ENCODE assay signal across 28 cellular contexts in genomic region chr7:92159-92767, GRCh38.
DNase-seq lines count a peak whose midpoint lies in the region; ATAC-seq and TF ChIP-seq lines count a peak whose summit lies in the region.
"Had no signal": no experiment of that assay in that cellular context is flagged by ENCODE, and none has a peak within 500 bp of the region (broad histone marks: within the 10 kb centered on the region; RNA-seq: fewer than 3 reads in every experiment).

No MANE protein-coding gene starts in this region.

- H3K9me3 ChIP-seq in IMR-90 (ENCODE audit: control insufficient read depth, insufficient read depth, low read length): no peaks in the 10 kb centered on the region
- H3K9me3 ChIP-seq in NT2/D1 (ENCODE audit: insufficient read depth, low read length): peaks cover 11% of the 10 kb centered on the region; the same call in 1 of the 2 replicates
- H3K9me3 ChIP-seq: HAP-1, neutrophil, psoas muscle had no signal

- H3K4ac ChIP-seq in IMR-90 (ENCODE audit: low read depth, low read length): no peak overlapping the region

- H3K4me3 ChIP-seq in IMR-90 (ENCODE audit: insufficient read depth, low read depth, low read length) (no peak overlapping the region), NT2/D1 (ENCODE audit: insufficient read length, low read depth) (no peak overlapping the region)
- H3K4me3 ChIP-seq: HAP-1, lung, psoas muscle had no signal

- no peak overlapping the region for H4K5ac ChIP-seq in IMR-90 (ENCODE audit: low read depth, low read length)

- no peak overlapping the region for H2BK5ac ChIP-seq in IMR-90 (ENCODE audit: low read depth, low read length, poor library complexity, severe bottlenecking)

- no peak overlapping the region for H3K27ac ChIP-seq in IMR-90 (ENCODE audit: insufficient read depth, low read length)
- H3K27ac ChIP-seq: 22Rv1, epithelial cell of prostate, neutrophil, psoas muscle had no signal

- no peak overlapping the region for H3K4me3 Mint-ChIP-seq in nephron
- H3K4me3 Mint-ChIP-seq in activated T-helper 1 cell treated with anti-CD3 and anti-CD28 coated beads, Interleukin-12 subunit alpha, Interleukin-12 subunit beta, Interleukin-2, Interleukin-4 antibody, amounts not matched to agents 30 ng/mL and 10 ng/mL and 1 ng/mL, durations not matched to agents 14 hours and 24 hours and 36 hours: no peak overlapping the region
- H3K4me3 Mint-ChIP-seq: activated CD4-positive, alpha-beta memory T cell treated with anti-CD3 and anti-CD28 coated beads, Interleukin-2, amount 10 ng/mL, durations not matched to agents 7 days and 5 days; activated naive CD8-positive, alpha-beta T cell treated with anti-CD3 and anti-CD28 coated beads, Interleukin-2, amount 50 U/mL, for 24 hours; CD8-positive, alpha-beta T cell; type B pancreatic cell had no signal

- H2AK5ac ChIP-seq in IMR-90 (ENCODE audit: low read depth, low read length): peak overlapping the region; percentile 64; the same call in 1 of the 2 replicates

- intact Hi-C loops in IMR-90 (cut with micrococcal nuclease): no loop called here
- intact Hi-C loops in activated T-helper 1 cell treated with anti-CD3 and anti-CD28 coated beads, Interleukin-12 subunit alpha, Interleukin-12 subunit beta, Interleukin-2, Interleukin-4 antibody, amounts not matched to agents 30 ng/mL and 10 ng/mL and 1 ng/mL, durations not matched to agents 14 hours and 24 hours and 36 hours (cut with micrococcal nuclease): no loop called here

- H4K8ac ChIP-seq in IMR-90 (ENCODE audit: low read depth in 2 of 2, low read length in 2 of 2): 0 out of 4 replicates have a peak overlapping the region, but pooled peaks of 1 of the 2 experiments have one; percentile 12

- peaks cover 29% of the 10 kb centered on the region for H3K9me1 ChIP-seq in IMR-90 (ENCODE audit: insufficient read depth, low read length)

- dilution Hi-C loops in IMR-90 (cut with HindIII; ENCODE audit: low sequenced_read_pairs, unreplicated experiment): no loop called here

- peaks cover 39% of the 10 kb centered on the region for H3K4me1 ChIP-seq in IMR-90 (ENCODE audit: control insufficient read depth, insufficient read depth, low read length)
- peaks cover 30% of the 10 kb centered on the region for H3K4me1 ChIP-seq in NT2/D1 (ENCODE audit: insufficient read depth, insufficient read length)
- H3K4me1 ChIP-seq: HAP-1 had no signal

- no peak overlapping the region for H3K56ac ChIP-seq in IMR-90 (ENCODE audit: extremely low read depth, insufficient read depth, low read length)

- H3K4me2 ChIP-seq in IMR-90 (ENCODE audit: low read depth, low read length): no peak overlapping the region

- no peaks in the 10 kb centered on the region for H4K20me1 ChIP-seq in IMR-90 (ENCODE audit: insufficient read depth, low read length)

- in situ Hi-C loops in IMR-90 (cut with MboI; ENCODE audit: low sequenced_read_pairs): no loop called here

- no peak overlapping the region for H3K9ac ChIP-seq in IMR-90 (ENCODE audit: low read depth, low read length)
- peak overlapping the region; percentile 3 for H3K9ac ChIP-seq in NT2/D1 (ENCODE audit: insufficient read length, low read depth)

- TF ChIP-seq POLR2A in IMR-90 (IDR thresholded peaks at IDR 0.05; ENCODE audit: low read depth, low read length): no peak

- no peak overlapping the region for H3K14ac ChIP-seq in IMR-90 (replicated peaks; ENCODE audit: low read depth, low read length)

- peaks cover under 1% of the 10 kb centered on the region for H3K9me3 Mint-ChIP-seq in nephron
- no peaks in the 10 kb centered on the region for H3K9me3 Mint-ChIP-seq in activated T-helper 1 cell treated with anti-CD3 and anti-CD28 coated beads, Interleukin-12 subunit alpha, Interleukin-12 subunit beta, Interleukin-2, Interleukin-4 antibody, amounts not matched to agents 30 ng/mL and 10 ng/mL and 1 ng/mL, durations not matched to agents 14 hours and 24 hours and 36 hours
- H3K9me3 Mint-ChIP-seq: activated naive CD8-positive, alpha-beta T cell treated with anti-CD3 and anti-CD28 coated beads, Interleukin-2, amount 50 U/mL, for 24 hours; type B pancreatic cell had no signal

- POLR2A ChIA-PET in IMR-90 (lab: Charles Lee; ENCODE audit: unreplicated experiment): no interaction called here

- no peak overlapping the region for H3K18ac ChIP-seq in IMR-90 (ENCODE audit: low read depth, low read length)

- no peak overlapping the region for H2AFZ ChIP-seq in IMR-90 (replicated peaks; ENCODE audit: low read length, poor library complexity)

- H2BK120ac ChIP-seq in IMR-90 (ENCODE audit: low read depth, low read length): no peak overlapping the region

- peaks cover 39% of the 10 kb centered on the region for H3K4me1 Mint-ChIP-seq in nephron
- H3K4me1 Mint-ChIP-seq in activated T-helper 1 cell treated with anti-CD3 and anti-CD28 coated beads, Interleukin-12 subunit alpha, Interleukin-12 subunit beta, Interleukin-2, Interleukin-4 antibody, amounts not matched to agents 30 ng/mL and 10 ng/mL and 1 ng/mL, durations not matched to agents 14 hours and 24 hours and 36 hours (ENCODE audit: low read depth): peaks cover 11% of the 10 kb centered on the region

- H2BK20ac ChIP-seq in IMR-90 (ENCODE audit: low read depth, low read length): peak overlapping the region; percentile 15; the same call in 1 of the 2 replicates

- no peaks in the 10 kb centered on the region for H3K36me3 Mint-ChIP-seq in nephron (ENCODE audit: low read depth)
- H3K36me3 Mint-ChIP-seq in activated T-helper 1 cell treated with anti-CD3 and anti-CD28 coated beads, Interleukin-12 subunit alpha, Interleukin-12 subunit beta, Interleukin-2, Interleukin-4 antibody, amounts not matched to agents 30 ng/mL and 10 ng/mL and 1 ng/mL, durations not matched to agents 14 hours and 24 hours and 36 hours (ENCODE audit: low read depth): no peaks in the 10 kb centered on the region
- H3K36me3 Mint-ChIP-seq: CD8-positive, alpha-beta T cell; type B pancreatic cell had no signal

- WGBS in IMR-90 (ENCODE audit: extremely low coverage in 2 of 2, insufficient read length in 1 of 2), 2 experiments: 80% methylated on average over 3 of the region's 8 CpGs; no CpG with 5 or more reads in 1 of the 2 experiments

- TF ChIP-seq CTCF in IMR-90 (conservative IDR thresholded peaks at IDR 0.05; ENCODE audit: low read depth, low read length): no peak
- TF ChIP-seq CTCF in nephron (IDR thresholded peaks at IDR 0.05; ENCODE audit: unreplicated experiment in 3 of 3): no peak

- DNase-seq in DMS153 (lab: John Stamatoyannopoulos, UW) (peak; percentile 3), DMS153 treated with DMSO at 0.1 percent for 48 hours (lab: John Stamatoyannopoulos, UW; ENCODE audit: unreplicated experiment) (no peak), IMR-90 (no peak), NT2/D1 (ENCODE audit: low read depth, low spot score) (no peak), NCI-H187 treated with DMSO at 0.1 percent for 48 hours (lab: John Stamatoyannopoulos, UW) (no peak)
- DNase-seq in activated T-helper 1 cell treated with anti-CD3 and anti-CD28 coated beads, Interleukin-12 subunit alpha, Interleukin-12 subunit beta, Interleukin-2, Interleukin-4 antibody, amounts not matched to agents 30 ng/mL and 10 ng/mL and 1 ng/mL, durations not matched to agents 14 hours and 24 hours and 36 hours (ENCODE audit: low spot score): no peak
- DNase-seq: activated CD4-positive, alpha-beta memory T cell treated with anti-CD3 and anti-CD28 coated beads, Interleukin-2, amount 10 ng/mL, durations not matched to agents 7 days and 5 days; activated naive CD8-positive, alpha-beta T cell treated with anti-CD3 and anti-CD28 coated beads, Interleukin-2, amount 50 U/mL, for 24 hours; CD8-positive, alpha-beta T cell; GF-D8; glutamatergic neuron; kidney glomerular epithelial cell; NCI-H1436; NCI-H2171 treated with DMSO at 0.1 percent for 48 hours; NCI-H748 treated with DMSO at 0.1 percent for 48 hours; OCI-M1; psoas muscle; SHP77 treated with DMSO at 0.1 percent for 48 hours had no signal

- no peak overlapping the region for H2AK9ac ChIP-seq in IMR-90 (replicated peaks; ENCODE audit: low read depth, low read length, poor library complexity)

- CTCF ChIA-PET in IMR-90 (lab: Yijun Ruan, JAX): no interaction called here

- ATAC-seq in IMR-90 (ENCODE audit: low read depth) (no peak), GM18868 (IDR thresholded peaks at IDR 0.05; ENCODE audit: unreplicated experiment) (no peak)
- ATAC-seq: activated CD4-positive, CD25-positive, alpha-beta regulatory T cell treated with anti-CD3 and anti-CD28 coated beads, Interleukin-2, amount 50 U/mL, for 24 hours; activated naive CD8-positive, alpha-beta T cell treated with anti-CD3 and anti-CD28 coated beads, Interleukin-2, amount 50 U/mL, for 24 hours; CD8-positive, alpha-beta T cell; HepG2; psoas muscle had no signal

- H3K27me3 ChIP-seq in IMR-90 (ENCODE audit: control insufficient read depth, insufficient read depth, low read length): no peaks in the 10 kb centered on the region
- no peaks in the 10 kb centered on the region for H3K27me3 ChIP-seq in NT2/D1 (ENCODE audit: insufficient read depth, insufficient read length)
- H3K27me3 ChIP-seq: neutrophil had no signal

- peak overlapping the region; percentile 26; the same call in 2 of the 3 replicates for H2BK15ac ChIP-seq in IMR-90 (ENCODE audit: low read depth, low read length)

- H3K79me1 ChIP-seq in IMR-90 (ENCODE audit: low read depth in 1 of 2, low read length in 2 of 2): peaks cover 0 to 22% of the 10 kb centered on the region in 2 experiments; a peak in 2 of 4 replicates

- peak overlapping the region; percentile 21 for H4K91ac ChIP-seq in IMR-90 (ENCODE audit: insufficient read depth, low read depth, low read length)

- H3K27ac Mint-ChIP-seq in nephron: peak overlapping the region; percentile 31 to 69 (median 68)
- H3K27ac Mint-ChIP-seq in activated T-helper 1 cell treated with anti-CD3 and anti-CD28 coated beads, Interleukin-12 subunit alpha, Interleukin-12 subunit beta, Interleukin-2, Interleukin-4 antibody, amounts not matched to agents 30 ng/mL and 10 ng/mL and 1 ng/mL, durations not matched to agents 14 hours and 24 hours and 36 hours: no peak overlapping the region
- H3K27ac Mint-ChIP-seq: activated CD4-positive, alpha-beta memory T cell treated with anti-CD3 and anti-CD28 coated beads, Interleukin-2, amount 10 ng/mL, durations not matched to agents 7 days and 5 days; activated naive CD8-positive, alpha-beta T cell treated with anti-CD3 and anti-CD28 coated beads, Interleukin-2, amount 50 U/mL, for 24 hours; CD8-positive, alpha-beta T cell; type B pancreatic cell had no signal

- H3K36me3 ChIP-seq in IMR-90 (ENCODE audit: control insufficient read depth, insufficient read depth, low read length) (no peaks in the 10 kb centered on the region), NT2/D1 (ENCODE audit: insufficient read depth, insufficient read length, low read length) (no peaks in the 10 kb centered on the region)
- H3K36me3 ChIP-seq: HAP-1, neutrophil had no signal

- peaks cover 16% of the 10 kb centered on the region for H3K27me3 Mint-ChIP-seq in nephron (ENCODE audit: low read depth)
- no peaks in the 10 kb centered on the region for H3K27me3 Mint-ChIP-seq in activated T-helper 1 cell treated with anti-CD3 and anti-CD28 coated beads, Interleukin-12 subunit alpha, Interleukin-12 subunit beta, Interleukin-2, Interleukin-4 antibody, amounts not matched to agents 30 ng/mL and 10 ng/mL and 1 ng/mL, durations not matched to agents 14 hours and 24 hours and 36 hours (ENCODE audit: insufficient read depth)

- no peak for TF ChIP-seq RAD21 in IMR-90 (IDR thresholded peaks at IDR 0.05; ENCODE audit: low read length)

- BruUV-seq in IMR-90 (replicated peaks; lab: Mats Ljungman, UMichigan): no TSS peak

- no peak overlapping the region for H3K23ac ChIP-seq in IMR-90 (ENCODE audit: low read depth, low read length)
